Comparison of ENCODE assay signal across 10 cellular contexts in the genomic region with DNA sequence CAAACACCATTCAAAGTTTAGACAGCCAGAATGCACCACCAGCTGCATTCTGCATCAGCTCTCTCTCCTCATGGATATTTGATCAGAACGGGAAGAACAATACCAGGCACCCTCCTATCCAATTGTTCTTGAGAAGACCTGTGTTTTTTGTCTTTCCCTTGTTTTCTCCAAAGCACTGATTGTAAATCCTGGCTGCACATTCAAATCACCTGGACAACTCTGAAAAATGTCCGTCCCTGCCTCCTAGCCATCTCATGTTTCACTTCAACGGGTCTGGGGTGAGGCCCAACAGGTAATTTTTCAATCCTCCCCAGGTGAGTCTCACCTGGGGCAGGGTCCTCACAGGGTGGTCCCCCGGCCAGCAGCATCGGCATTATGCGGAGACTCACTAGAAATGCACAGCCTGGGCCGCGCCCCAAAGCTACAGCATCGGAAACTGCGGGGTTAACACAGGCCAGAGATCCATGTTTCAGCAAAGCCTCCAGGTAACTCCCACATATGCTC. TPM values are rescaled to one million over a fixed set of nuclear protein-coding genes. Genes with fewer than 3 reads are reported as not detected.
A peak's percentile ranks its signal among the peaks of the same experiment; 100 is the strongest.
DNase-seq lines count a peak whose midpoint lies in the region; ATAC-seq, FAIRE-seq and TF ChIP-seq lines count a peak whose summit lies in the region.
"Had no signal": no experiment of that assay in that cellular context is flagged by ENCODE, and none has a peak within 500 bp of the region (broad histone marks: within the 10 kb centered on the region; RNA-seq: fewer than 3 reads in every experiment).

No MANE protein-coding gene starts in this region.

- peaks cover 15 to 67% of the 10 kb centered on the region in 2 experiments for H3K79me2 ChIP-seq in H1 (ENCODE audit: control insufficient read depth in 1 of 2, insufficient read depth in 2 of 2, low read length in 2 of 2)

- no peaks in the 10 kb centered on the region for H3K9me3 Mint-ChIP-seq in IgD-negative memory B cell

- peak overlapping the region in 2 of 3 donors; percentile 35 to 78 for H3K27ac Mint-ChIP-seq in IgD-negative memory B cell

- H3K79me1 ChIP-seq in H1 (ENCODE audit: low read depth, low read length) (peaks cover 7% of the 10 kb centered on the region), neuronal stem cell (ENCODE audit: low read depth, low read length) (peaks cover 37% of the 10 kb centered on the region)

- CTCF ChIA-PET in H1 (lab: Charles Lee; ENCODE audit: partially characterized antibody) = interaction anchor here (0.9 to 1.4 kb wide), 5 partner anchors 12 to 635 kb away, joined by 3 to 6 read pairs (median 3); no protein-coding TSS in a partner anchor

- H4K8ac ChIP-seq in H1 (ENCODE audit: extremely low read depth, insufficient read depth, low read length) (no peak overlapping the region), neuronal stem cell (ENCODE audit: low read depth, low read length) (no peak overlapping the region)

- H4K20me1 ChIP-seq in H1 (replicated peaks in 1 of 2; ENCODE audit: control insufficient read depth in 1 of 2, insufficient read depth in 2 of 2, low read length in 2 of 2) = peaks cover 13 to 20% of the 10 kb centered on the region in 2 experiments

- H2AFZ ChIP-seq in H1 (ENCODE audit: low read length) (no peak overlapping the region), neuronal stem cell (ENCODE audit: low read length) (no peak overlapping the region)

- peaks cover 7 to 20% (median 10%) of the 10 kb centered on the region in 3 donors for H3K4me1 Mint-ChIP-seq in IgD-negative memory B cell

- H3K27me3 Mint-ChIP-seq in IgD-negative memory B cell = no peaks in the 10 kb centered on the region

- H3K23me2 ChIP-seq in H1 (ENCODE audit: low read depth, low read length) = peaks cover 16% of the 10 kb centered on the region

- WGBS in H1 (ENCODE audit: extremely low coverage in 1 of 2, insufficient coverage in 1 of 2, insufficient read length in 1 of 2, insufficient replicate concordance in 2 of 2, low coverage in 1 of 2, low lambda C conversion rate in 2 of 2, missing lambda C conversion rate in 1 of 2), 2 experiments = 84% methylated on average over 10 of the region's 10 CpGs; no CpG with 5 or more reads in 1 of the 2 experiments
- no CpG with 5 or more reads among the region's 10 CpGs for WGBS in neuronal stem cell (ENCODE audit: extremely low coverage in 2 of 2, insufficient read length in 2 of 2, insufficient replicate concordance in 1 of 2), 2 donors

- no peak overlapping the region for H3K56ac ChIP-seq in H1 (replicated peaks; ENCODE audit: insufficient read length, low read depth, low read length)

- H2BK20ac ChIP-seq in H1 (ENCODE audit: low read length) = no peak overlapping the region

- H3K4me3 ChIP-seq in AG09309 (ENCODE audit: control insufficient read depth, low read depth, low read length) = peak overlapping the region; percentile 52
- peak overlapping the region in 2 of 4 experiments; percentile 4 to 39; a peak in 5 of 8 replicates for H3K4me3 ChIP-seq in H1 (ENCODE audit: extremely low read depth in 1 of 4, insufficient read depth in 2 of 4, low read depth in 3 of 4, low read length in 4 of 4)
- peak overlapping the region in 1 of 2 donors; percentile 75 for H3K4me3 ChIP-seq in neuronal stem cell (ENCODE audit: low read length in 2 of 2)

- no peak overlapping the region for H4K5ac ChIP-seq in H1 (ENCODE audit: insufficient read length, low read depth, low read length)

- H3K4ac ChIP-seq in H1 (replicated peaks; ENCODE audit: insufficient read length, low read depth, low read length) = no peak overlapping the region
- no peak overlapping the region for H3K4ac ChIP-seq in neuronal stem cell (ENCODE audit: low read length)

- peak overlapping the region; percentile 55 to 70 for H3K4me2 ChIP-seq in H1 (ENCODE audit: insufficient read depth in 1 of 2, low read depth in 2 of 2, low read length in 2 of 2)
- peak overlapping the region; percentile 60 for H3K4me2 ChIP-seq in neuronal stem cell (ENCODE audit: insufficient read depth, low read length, poor library complexity, severe bottlenecking)

- peaks cover 1% of the 10 kb centered on the region for H3K36me3 Mint-ChIP-seq in IgD-negative memory B cell

- H3K23ac ChIP-seq in H1 (ENCODE audit: insufficient read length) (no peak overlapping the region), neuronal stem cell (ENCODE audit: low read depth, low read length, poor library complexity) (no peak overlapping the region)

- H4K91ac ChIP-seq in H1 (replicated peaks; ENCODE audit: insufficient read length, low read length) (no peak overlapping the region), neuronal stem cell (ENCODE audit: low read depth, low read length, poor library complexity) (no peak overlapping the region)

- H3K9ac ChIP-seq in H1 (replicated peaks in 1 of 4; ENCODE audit: extremely low read depth in 1 of 4, low read depth in 3 of 4, low read length in 3 of 4) = peak overlapping the region in 1 of 4 experiments; percentile 10; a peak in 2 of 7 replicates
- no peak overlapping the region for H3K9ac ChIP-seq in neuronal stem cell (ENCODE audit: low read depth, low read length, poor library complexity)

- H2BK120ac ChIP-seq in H1 (replicated peaks; ENCODE audit: low read depth, low read length) (no peak overlapping the region), neuronal stem cell (ENCODE audit: low read depth, low read length) (no peak overlapping the region)

- H2BK5ac ChIP-seq in H1 (ENCODE audit: low read depth, low read length) = no peak overlapping the region
- H2BK5ac ChIP-seq in neuronal stem cell (ENCODE audit: low read length) = no peak overlapping the region

- no peak overlapping the region for H3K27ac ChIP-seq in H1 (ENCODE audit: low read depth, low read length)
- no peak overlapping the region for H3K27ac ChIP-seq in neuronal stem cell (replicated peaks; ENCODE audit: low read length)

- no peak for TF ChIP-seq EP300 in H1 (IDR thresholded peaks at IDR 0.05; ENCODE audit: borderline replicate concordance in 1 of 2, low read depth in 2 of 2, low read length in 2 of 2)

- H3K36me3 ChIP-seq in H1 (ENCODE audit: control insufficient read depth in 2 of 4, insufficient read depth in 4 of 4, low read length in 3 of 4) (peaks cover 0 to 29% (median 11%) of the 10 kb centered on the region in 4 experiments; a peak in 4 of 8 replicates), neuronal stem cell (replicated peaks in 1 of 2; ENCODE audit: control insufficient read depth in 2 of 2, insufficient read depth in 2 of 2, low read length in 2 of 2) (peaks cover 22 to 24% of the 10 kb centered on the region in 2 donors)

- POLR2A ChIA-PET in H1 (lab: Charles Lee; ENCODE audit: partially characterized antibody) = no interaction called here

- TF ChIP-seq RAD21 in H1 (IDR thresholded peaks at IDR 0.05 in 1 of 2, conservative IDR thresholded peaks at IDR 0.05 in 1 of 2; ENCODE audit: low read depth in 2 of 2, low read length in 2 of 2) = no peak

- H2BK15ac ChIP-seq in H1 (ENCODE audit: low read length) = no peak overlapping the region
- no peak overlapping the region for H2BK15ac ChIP-seq in neuronal stem cell (ENCODE audit: low read length)

- no peak overlapping the region for H2AK5ac ChIP-seq in H1 (ENCODE audit: low read depth, low read length)
- H2AK5ac ChIP-seq in neuronal stem cell (ENCODE audit: low read depth, low read length) = no peak overlapping the region

- H3K18ac ChIP-seq in H1 (ENCODE audit: extremely low read depth, low read length) (no peak overlapping the region), neuronal stem cell (ENCODE audit: low read length) (no peak overlapping the region)

- peaks cover 3 to 26% (median 10%) of the 10 kb centered on the region in 4 experiments for H3K4me1 ChIP-seq in H1 (replicated peaks in 1 of 4; ENCODE audit: control insufficient read depth in 3 of 4, insufficient read depth in 4 of 4, low read length in 3 of 4)
- peaks cover 7 to 13% of the 10 kb centered on the region in 2 donors for H3K4me1 ChIP-seq in neuronal stem cell (ENCODE audit: control insufficient read depth in 2 of 2, insufficient read depth in 1 of 2, low read depth in 1 of 2, low read length in 2 of 2)

- no peaks in the 10 kb centered on the region; a peak in 2 of 7 replicates for H3K27me3 ChIP-seq in H1 (replicated peaks in 1 of 4; ENCODE audit: control insufficient read depth in 3 of 4, extremely low read depth in 1 of 4, insufficient read depth in 3 of 4, low read length in 3 of 4)
- no peaks in the 10 kb centered on the region for H3K27me3 ChIP-seq in neuronal stem cell (ENCODE audit: control insufficient read depth in 3 of 3, insufficient read depth in 3 of 3, low read depth in 1 of 3, low read length in 3 of 3)

- no peak for TF ChIP-seq POLR2A in H1 (IDR thresholded peaks at IDR 0.05; ENCODE audit: control extremely low read depth in 1 of 2, low read depth in 2 of 2, low read length in 2 of 2)

- no peak for ATAC-seq in HG03571 (IDR thresholded peaks at IDR 0.05; ENCODE audit: unreplicated experiment)
- no peak for ATAC-seq in HG02798 (IDR thresholded peaks at IDR 0.05; ENCODE audit: poor library complexity, unreplicated experiment)
- ATAC-seq in HG03432 (IDR thresholded peaks at IDR 0.05; ENCODE audit: unreplicated experiment) = no peak

- FAIRE-seq in H1 (lab: Jason Lieb, UNC) = no peak

- H3K9me3 ChIP-seq in H1 (ENCODE audit: insufficient read depth in 2 of 2, low read depth in 1 of 2, low read length in 1 of 2) (no peaks in the 10 kb centered on the region), neuronal stem cell (replicated peaks in 1 of 2; ENCODE audit: control insufficient read depth in 2 of 2, insufficient read depth in 1 of 2, low read depth in 1 of 2, low read length in 2 of 2) (peaks cover 0 to 5% of the 10 kb centered on the region in 2 donors)

- DNase-seq in AG09309 (ENCODE audit: low read depth) (no peak), H1 (ENCODE audit: low read depth in 1 of 2, low spot score in 2 of 2) (no peak), neuronal stem cell (ENCODE audit: low spot score) (no peak), cerebellar cortex (ENCODE audit: low spot score) (no peak)
- DNase-seq: HCEC 1CT, NCI-H774 had no signal

- TF ChIP-seq CTCF in AG09309 (IDR thresholded peaks at IDR 0.05; ENCODE audit: control insufficient read depth, insufficient read depth, low read depth, low read length, missing control alignments) (no peak), H1 (IDR thresholded peaks at IDR 0.05; ENCODE audit: control extremely low read depth in 1 of 3, insufficient read depth in 1 of 3, low read depth in 1 of 3, low read length in 3 of 3) (no peak)

- H2BK12ac ChIP-seq in H1 (ENCODE audit: low read depth, low read length) (no peak overlapping the region), neuronal stem cell (ENCODE audit: low read length) (no peak overlapping the region)

- H3K4me3 Mint-ChIP-seq in IgD-negative memory B cell = peak overlapping the region in 1 of 4 donors; percentile 42

- H3K14ac ChIP-seq in H1 (ENCODE audit: insufficient read length) = no peak overlapping the region
- no peak overlapping the region for H3K14ac ChIP-seq in neuronal stem cell (ENCODE audit: low read length)

RNA-seq across cellular contexts. Expression of gene IRS2, which starts 5.5 kb away (rescaled TPM):
- 1.5 TPM for polyA plus RNA-seq in IgD-negative memory B cell
- total RNA-seq in H1 (2021; fragmentation: NEBNext Ultra II Directional; extraction: Animal tissue kit (Norgen Biotek cat#: 25700)) = 16.7 and 17.0 TPM in 2 replicates
- 2.6 and 3.8 TPM in 2 replicates for polyA plus RNA-seq in H1 (2011; rRNA removed)
- 2.7 TPM for polyA plus RNA-seq in H1 (2011; cell fraction: cytosol; rRNA removed)
- 5.0 TPM for polyA plus RNA-seq in H1 (2011; cell fraction: nucleus; rRNA removed)
- 4.8 to 6.0 TPM (median 5.3 TPM) in 4 replicates for polyA plus RNA-seq in H1 (2012, experiment 1 of 2)
- 3.8 TPM for polyA plus RNA-seq in H1 (2012, experiment 2 of 2)
- 5.1 TPM for polyA plus RNA-seq in H1 (2013, experiment 1 of 2)
- 5.3 TPM for polyA plus RNA-seq in H1 (2013, experiment 2 of 2)
- polyA minus RNA-seq in H1 (2011; rRNA and poly(A)+ RNA removed) = 1.7 and 2.3 TPM in 2 replicates
- 8.1 TPM for polyA minus RNA-seq in H1 (2011; cell fraction: cytosol; rRNA and poly(A)+ RNA removed)
- polyA minus RNA-seq in H1 (2011; cell fraction: nucleus; rRNA and poly(A)+ RNA removed) = 15.0 TPM
- polyA plus RNA-seq in neuronal stem cell (2013, experiment 1 of 2) = 18.1 TPM
- polyA plus RNA-seq in neuronal stem cell (2013, experiment 2 of 2) = 18.9 TPM
